Comparison of ENCODE assay signal across 10 cellular contexts in the genomic region with DNA sequence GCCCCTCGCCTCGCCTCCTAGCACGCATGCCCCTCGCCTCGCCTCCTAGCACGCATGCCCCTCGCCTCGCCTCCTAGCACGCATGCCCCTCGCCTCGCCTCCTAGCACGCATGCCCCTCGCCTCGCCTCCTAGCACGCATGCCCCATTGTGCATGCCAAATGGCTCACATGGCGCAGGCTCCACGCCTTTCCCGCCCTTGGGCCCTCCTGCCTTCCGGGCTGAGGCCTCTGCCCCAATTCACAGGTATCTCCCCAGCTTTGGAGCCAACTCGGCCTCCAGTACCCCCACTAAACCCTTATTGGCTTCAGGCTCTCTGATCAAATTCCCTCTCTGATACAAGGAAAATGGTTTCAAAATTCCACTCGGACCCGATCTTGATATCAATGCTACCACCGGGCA. TPM values are rescaled to one million over a fixed set of nuclear protein-coding genes. Genes with fewer than 3 reads are reported as not detected.
"Had no signal": no experiment of that assay in that cellular context is flagged by ENCODE, and none has a peak within 500 bp of the region (broad histone marks: within the 10 kb centered on the region; RNA-seq: fewer than 3 reads in every experiment).

No MANE protein-coding gene starts in this region.

RNA-seq across cellular contexts. Expression of a gene that starts 11.4 kb away (rescaled TPM):
- total RNA-seq: OCI-LY7, PC-9, Peyer's patch, Right ventricle myocardium inferior, Right ventricle myocardium superior, RPMI7951, SJCRH30, SJSA1, T-cell had no signal
- polyA plus RNA-seq: SK-N-SH had no signal
